Comparison of ENCODE assay signal across 8 cellular contexts in the genomic region with DNA sequence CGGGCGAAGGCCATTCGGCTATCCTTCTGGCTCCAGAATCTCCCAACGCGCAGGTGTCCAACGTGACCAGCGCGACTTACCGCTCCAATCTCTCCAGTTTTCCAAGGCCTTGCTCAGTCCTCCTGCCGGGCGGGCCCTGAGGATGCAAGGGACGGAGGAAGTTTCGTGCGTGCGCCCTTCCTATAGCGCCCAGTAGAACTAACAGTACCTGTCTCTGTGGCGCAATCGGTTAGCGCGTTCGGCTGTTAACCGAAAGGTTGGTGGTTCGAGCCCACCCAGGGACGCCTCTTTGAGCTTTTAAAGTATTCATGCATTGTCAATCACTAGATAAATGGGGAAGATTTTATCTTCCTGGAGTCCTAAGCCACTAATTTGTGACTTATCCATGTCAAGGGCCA. TPM values are rescaled to one million over a fixed set of nuclear protein-coding genes. Genes with fewer than 3 reads are reported as not detected.
DNase-seq lines count a peak whose midpoint lies in the region; ATAC-seq and TF ChIP-seq lines count a peak whose summit lies in the region.
"Not testable (repeated sequence)": the region's sequence is repeated elsewhere in the genome, so short reads cannot be mapped to it uniquely, and the experiment has no call there.
"Had no signal": no experiment of that assay in that cellular context is flagged by ENCODE, and none has a peak within 500 bp of the region (broad histone marks: within the 10 kb centered on the region; RNA-seq: fewer than 3 reads in every experiment).

No MANE protein-coding gene starts in this region.

- not testable (repeated sequence) for TF ChIP-seq POLR2A in breast epithelium (IDR thresholded peaks at IDR 0.05)

- H3K9me3 ChIP-seq in GM23248 (ENCODE audit: low read depth); PC-3 (ENCODE audit: low read length); breast epithelium; naive thymus-derived CD4-positive, alpha-beta T cell (ENCODE audit: control insufficient read depth in 2 of 3, low read length in 3 of 3): not testable (repeated sequence)

- 1 to 3% methylated on average over 21 of the region's 24 CpGs for WGBS in GM23248 (ENCODE audit: low coverage in 1 of 2, low lambda C conversion rate in 2 of 2, missing lambda C conversion rate in 2 of 2), 2 experiments

- not testable (repeated sequence) for TF ChIP-seq CTCF in PC-3 (conservative IDR thresholded peaks at IDR 0.05; ENCODE audit: low read depth, low read length)
- peak in 2 of 3 donors; percentile 14 to 40 for TF ChIP-seq CTCF in breast epithelium (IDR thresholded peaks at IDR 0.05)

- H3K36me3 Mint-ChIP-seq in naive thymus-derived CD4-positive, alpha-beta T cell, result not testable (repeated sequence)

- peak overlapping the region; percentile 83 to 99 (median 90) for H3K4me3 Mint-ChIP-seq in naive thymus-derived CD4-positive, alpha-beta T cell

- H3K4me3 ChIP-seq in GM23248, result peak overlapping the region; percentile 72
- H3K4me3 ChIP-seq in PC-3 (ENCODE audit: low read length), result peak overlapping the region; percentile 67
- H3K4me3 ChIP-seq in breast epithelium, result peak overlapping the region; percentile 18 to 61 (median 44)
- H3K4me3 ChIP-seq in naive thymus-derived CD4-positive, alpha-beta T cell (ENCODE audit: low read length), result peak overlapping the region; percentile 54

- peaks cover 0 to 12% (median 10%) of the 10 kb centered on the region in 7 donors for H3K4me1 Mint-ChIP-seq in naive thymus-derived CD4-positive, alpha-beta T cell

- POLR2A ChIA-PET in PC-3 (lab: Charles Lee; ENCODE audit: unreplicated experiment); naive thymus-derived CD4-positive, alpha-beta T cell (lab: Charles Lee): not testable (repeated sequence)

- H3K79me2 ChIP-seq in GM23248 (ENCODE audit: insufficient read depth); PC-3 (ENCODE audit: low read length): not testable (repeated sequence)

- peak; percentile 81 for DNase-seq in GM23248
- peak; percentile 82 for DNase-seq in PC-3
- peak; percentile 47 to 84 (median 78) for DNase-seq in activated CD8-positive, alpha-beta memory T cell treated with anti-CD3 and anti-CD28 coated beads for 48 hours (ENCODE audit: low read depth in 2 of 3, low spot score in 2 of 3)
- DNase-seq in breast epithelium (ENCODE audit: low spot score in 2 of 2), result peak; percentile 50 to 81
- DNase-seq in cardiac septum (ENCODE audit: low spot score), result peak; percentile 67
- DNase-seq in naive thymus-derived CD4-positive, alpha-beta T cell, result peak; percentile 56 to 82 (median 78)
- DNase-seq in stimulated activated CD4-positive, alpha-beta T cell treated with anti-CD3 and anti-CD28 coated beads, Interleukin-2, amount 100 ng/mL, for 48 hours, result peak; percentile 75 to 79

- H2AFZ ChIP-seq in GM23248 (peak overlapping the region; percentile 77), PC-3 (ENCODE audit: low read length) (peak overlapping the region; percentile 64; the same call in 1 of the 2 replicates)

- not testable (repeated sequence) for BruUV-seq in PC-3 (replicated peaks; lab: Mats Ljungman, UMichigan)

- peak overlapping the region; percentile 88 to 99 (median 93) for H3K27ac Mint-ChIP-seq in naive thymus-derived CD4-positive, alpha-beta T cell

- H3K4me2 ChIP-seq in GM23248 (ENCODE audit: unreplicated experiment) (peak overlapping the region; percentile 65), PC-3 (ENCODE audit: low read length) (peak overlapping the region; percentile 75)

- H3K9me2 ChIP-seq in GM23248 (ENCODE audit: insufficient read depth); PC-3 (replicated peaks; ENCODE audit: low read length): not testable (repeated sequence)

- CTCF ChIA-PET in PC-3 (lab: Charles Lee); naive thymus-derived CD4-positive, alpha-beta T cell (lab: Charles Lee): not testable (repeated sequence)

- not testable (repeated sequence) for H4K20me1 ChIP-seq in GM23248 (ENCODE audit: insufficient read depth); PC-3 (ENCODE audit: low read length)

- 0 out of 2 replicates have a peak, but pooled peaks have one; percentile 42 for ATAC-seq in PC-3
- ATAC-seq in naive thymus-derived CD4-positive, alpha-beta T cell, result not testable (repeated sequence)

- in situ Hi-C loops in GM23248 (cut with MboI), result not testable (repeated sequence)

- peak overlapping the region; percentile 51 for H3K9ac ChIP-seq in GM23248
- not testable (repeated sequence) for H3K9ac ChIP-seq in PC-3 (ENCODE audit: low read length)

- not testable (repeated sequence) for H3K27me3 ChIP-seq in GM23248 (replicated peaks; ENCODE audit: insufficient read depth); PC-3 (ENCODE audit: low read length); breast epithelium; naive thymus-derived CD4-positive, alpha-beta T cell (ENCODE audit: control insufficient read depth in 2 of 2, insufficient read depth in 2 of 2, low read length in 2 of 2)

- not testable (repeated sequence) for H3K27me3 Mint-ChIP-seq in naive thymus-derived CD4-positive, alpha-beta T cell

- H3K4me1 ChIP-seq in GM23248 (ENCODE audit: insufficient read depth); PC-3 (ENCODE audit: insufficient read depth, low read length); breast epithelium; naive thymus-derived CD4-positive, alpha-beta T cell (ENCODE audit: control insufficient read depth in 2 of 2, insufficient read depth in 2 of 2, low read length in 2 of 2): not testable (repeated sequence)

- intact Hi-C loops in PC-3 (cut with micrococcal nuclease); breast epithelium (cut with DNase I; ENCODE audit: low total_unique reads); cardiac septum (cut with DNase I); naive thymus-derived CD4-positive, alpha-beta T cell (cut with micrococcal nuclease): not testable (repeated sequence)

- not testable (repeated sequence) for H3K9me3 Mint-ChIP-seq in naive thymus-derived CD4-positive, alpha-beta T cell

- not testable (repeated sequence) for H3F3A ChIP-seq in GM23248 (ENCODE audit: insufficient read depth); PC-3 (ENCODE audit: low read length, unreplicated experiment)

- 0 out of 2 replicates have a peak overlapping the region, but pooled peaks have one; percentile 6 for H3K27ac ChIP-seq in GM23248
- H3K27ac ChIP-seq in PC-3 (ENCODE audit: low read length), result not testable (repeated sequence)
- H3K27ac ChIP-seq in breast epithelium, result peak overlapping the region; percentile 33 to 55
- H3K27ac ChIP-seq in naive thymus-derived CD4-positive, alpha-beta T cell (ENCODE audit: low read depth, low read length), result peak overlapping the region; percentile 67

- H3K36me3 ChIP-seq in GM23248 (ENCODE audit: low read depth); PC-3 (ENCODE audit: low read depth, low read length); breast epithelium; naive thymus-derived CD4-positive, alpha-beta T cell (ENCODE audit: control insufficient read depth in 2 of 3, insufficient read depth in 3 of 3, low read length in 3 of 3): not testable (repeated sequence)

RNA-seq across cellular contexts. Expression of a gene that starts 45.6 kb away (rescaled TPM):
- total RNA-seq in GM23248 (2014; rRNA removed; shearing (Covaris generic)), result not detected in 2 replicates
- not detected in 2 replicates for polyA plus RNA-seq in GM23248 (2016; fragmentation: Nextera tagmentation; extraction: Ambion mirVana)
- total RNA-seq in PC-3 (2014; rRNA removed) (not detected in 2 replicates), breast epithelium (not detected), cardiac septum (not detected)
- not detected for total RNA-seq in naive thymus-derived CD4-positive, alpha-beta T cell
- polyA plus RNA-seq in naive thymus-derived CD4-positive, alpha-beta T cell, result not detected
- total RNA-seq: esophagus mucosa had no signal
